Comparison of ENCODE assay signal across 17 cellular contexts in genomic region chrX:133444196-133444595, GRCh38. TPM values are rescaled to one million over a fixed set of nuclear protein-coding genes. Genes with fewer than 3 reads are reported as not detected.
"Had no signal": no experiment of that assay in that cellular context is flagged by ENCODE, and none has a peak within 500 bp of the region (broad histone marks: within the 10 kb centered on the region; RNA-seq: fewer than 3 reads in every experiment).

No MANE protein-coding gene starts in this region.

- H3K4me1 ChIP-seq: sigmoid colon, uterus had no signal

- H3K4me3 ChIP-seq: coronary artery, sigmoid colon, thoracic aorta, uterus had no signal

- H3K27ac ChIP-seq: coronary artery, sigmoid colon, thoracic aorta, uterus had no signal

- H3K9me3 ChIP-seq: sigmoid colon, thoracic aorta, uterus had no signal

- DNase-seq: activated B cell treated with CpG ODN at 0.5 μM for 24 hours; activated CD4-positive, alpha-beta T cell treated with anti-CD3 and anti-CD28 coated beads, Interleukin-2, amount 10 ng/mL, durations not matched to agents 7 days and 5 days; activated CD8-positive, alpha-beta memory T cell treated with anti-CD3 and anti-CD28 coated beads for 24 hours; activated naive CD4-positive, alpha-beta T cell treated with Interleukin-2 at 50 U/mL for 16 hours; activated naive CD8-positive, alpha-beta T cell treated with anti-CD3 and anti-CD28 coated beads, Interleukin-2, amount 50 U/mL, for 24 hours; caudate nucleus; effector memory CD4-positive, alpha-beta T cell; head of caudate nucleus; sigmoid colon; stimulated activated CD4-positive, alpha-beta T cell treated with anti-CD3 and anti-CD28 coated beads, Interleukin-4, amount 100 ng/mL, for 24 hours; uterus had no signal

- H3K27me3 ChIP-seq: sigmoid colon, uterus had no signal

- H3K36me3 ChIP-seq: sigmoid colon, thoracic aorta, uterus had no signal

- ATAC-seq: activated naive CD8-positive, alpha-beta T cell treated with anti-CD3 and anti-CD28 coated beads, Interleukin-2, amount 50 U/mL, for 24 hours; left lobe of liver; natural killer cell treated with Interleukin-12 subunit alpha and Interleukin-12 subunit beta and Interleukin-15 and Interleukin-18, amount 100 ng/mL, for 72 hours had no signal

- FAIRE-seq: astrocyte had no signal

RNA-seq across cellular contexts. Expression of gene GPC4, which starts 28.9 kb away (rescaled TPM):
- total RNA-seq: activated CD4-positive, alpha-beta T cell treated with anti-CD3 and anti-CD28 coated beads, Interleukin-2, amount 10 ng/mL, durations not matched to agents 7 days and 5 days; natural killer cell treated with Interleukin-12 subunit alpha and Interleukin-12 subunit beta and Interleukin-15 and Interleukin-18, amount 100 ng/mL, for 72 hours; T-helper 1 cell treated with Interleukin-12 subunit alpha and Interleukin-12 subunit beta and Interleukin-4 antibody, amounts not matched to agents 30 ng/mL and 1 ng/mL, for 36 hours had no signal
